Comparison of ENCODE assay signal across 11 cellular contexts in genomic region chr4:185513489-185514181, GRCh38. TPM values are rescaled to one million over a fixed set of nuclear protein-coding genes. Genes with fewer than 3 reads are reported as not detected.
DNase-seq lines count a peak whose midpoint lies in the region; ATAC-seq and TF ChIP-seq lines count a peak whose summit lies in the region.
"Had no signal": no experiment of that assay in that cellular context is flagged by ENCODE, and none has a peak within 500 bp of the region (broad histone marks: within the 10 kb centered on the region; RNA-seq: fewer than 3 reads in every experiment).

No MANE protein-coding gene starts in this region.

- TF ChIP-seq CTCF in GM13977 (IDR thresholded peaks at IDR 0.05; ENCODE audit: extremely low read depth, insufficient read depth, missing control alignments): no peak

- no peak for ATAC-seq in HG03521 (IDR thresholded peaks at IDR 0.05; ENCODE audit: unreplicated experiment)
- ATAC-seq: Panc1 had no signal

- in situ Hi-C loops in KBM-7 (cut with MboI; ENCODE audit: low pct_unique_long_range_greater_than_20kb, low sequenced_read_pairs): no loop called here
- in situ Hi-C loops in GM13977 (cut with MboI; ENCODE audit: low pct_unique_long_range_greater_than_20kb, low sequenced_read_pairs, unreplicated experiment): no loop called here

- DNase-seq in CD1c-positive myeloid dendritic cell (ENCODE audit: extremely low spot score) (peak; percentile 9), KBM-7 (peak; percentile 78), lung microvascular endothelial cell (ENCODE audit: low read depth in 2 of 2) (peak; percentile 96 to 98), NCI-H1092 treated with DMSO at 0.1 percent for 48 hours (lab: John Stamatoyannopoulos, UW) (no peak), GM13977 (ENCODE audit: low spot score) (no peak), NCI-H2081 (lab: John Stamatoyannopoulos, UW) (no peak)
- DNase-seq in central memory CD4-positive, alpha-beta T cell: peak; percentile 33
- DNase-seq: retina, substantia nigra had no signal

RNA-seq across cellular contexts. Expression of gene PDLIM3, which starts 21.7 kb away (rescaled TPM):
- 25.5 and 58.5 TPM in 2 replicates for total RNA-seq in lung microvascular endothelial cell

RNA-seq across cellular contexts. Expression of gene CCDC110, which starts 42.1 kb away (rescaled TPM):
- total RNA-seq in lung microvascular endothelial cell: 0.44 and 0.60 TPM in 2 replicates

Comparison
In these comparisons a context has a peak if more than half of its experiments do, and no peak if none do; other contexts are left out.
1. DNase-seq: peak in CD1c-positive myeloid dendritic cell (single experiment), KBM-7 (single experiment), central memory CD4-positive, alpha-beta T cell (single experiment) and lung microvascular endothelial cell (2 of 2); none in NCI-H1092 treated with DMSO at 0.1 percent for 48 hours (single experiment), GM13977 (single experiment) and NCI-H2081 (0 of 2).